ENCODE assay signal across 1 cellular context in genomic region chr2:134683561-134684112, GRCh38.
TF ChIP-seq lines count a peak whose summit lies in the region.

No MANE protein-coding gene starts in this region.

TF ChIP-seq in HepG2, 621 proteins besides CTCF, POLR2A, EP300 and RAD21 (continued from another document):
- TF ChIP-seq DZIP1 (CRISPR knock-in tag; IDR thresholded peaks at IDR 0.05) (no peak), MXI1 (IDR thresholded peaks at IDR 0.05; ENCODE audit: borderline replicate concordance, low read depth, low read length) (no peak), PHB2 (IDR thresholded peaks at IDR 0.05; ENCODE audit: partially characterized antibody) (no peak), RARA (CRISPR knock-in tag; IDR thresholded peaks at IDR 0.05) (peak; percentile 88), ATAD3A (CRISPR knock-in tag; IDR thresholded peaks at IDR 0.05) (no peak), KDM5A (IDR thresholded peaks at IDR 0.05; ENCODE audit: borderline replicate concordance, low read length) (no peak), ZMAT5 (CRISPR knock-in tag; IDR thresholded peaks at IDR 0.05; ENCODE audit: borderline replicate concordance, low read depth) (no peak), ZNF446 (CRISPR knock-in tag; IDR thresholded peaks at IDR 0.05) (no peak), SP1 (IDR thresholded peaks at IDR 0.05) (no peak), SP1 (CRISPR knock-in tag; IDR thresholded peaks at IDR 0.05) (no peak), ZNF124 (CRISPR knock-in tag; IDR thresholded peaks at IDR 0.05) (no peak), ZNF543 (CRISPR knock-in tag; IDR thresholded peaks at IDR 0.05) (no peak), ZNF557 (CRISPR knock-in tag; IDR thresholded peaks at IDR 0.05) (no peak), ATRX (CRISPR knock-in tag; IDR thresholded peaks at IDR 0.05; ENCODE audit: borderline replicate concordance) (no peak), BATF2 (CRISPR knock-in tag; IDR thresholded peaks at IDR 0.05) (no peak), FOXP1 (IDR thresholded peaks at IDR 0.05) (no peak), FOXP1 (CRISPR knock-in tag; IDR thresholded peaks at IDR 0.05) (peak; percentile 19; the same call in 1 of the 2 replicates), ZNF441 (CRISPR knock-in tag; IDR thresholded peaks at IDR 0.05; ENCODE audit: borderline replicate concordance) (no peak), CEBPB (IDR thresholded peaks at IDR 0.05; ENCODE audit: borderline replicate concordance, low read depth, low read length) (no peak), ARID3A (IDR thresholded peaks at IDR 0.05; ENCODE audit: low read depth, low read length) (no peak), TBL1XR1 (IDR thresholded peaks at IDR 0.05; ENCODE audit: borderline replicate concordance, low read length, partially characterized antibody) (peak; percentile 62), SKIL (CRISPR knock-in tag; IDR thresholded peaks at IDR 0.05; ENCODE audit: borderline replicate concordance) (no peak), HOXA7 (CRISPR knock-in tag; IDR thresholded peaks at IDR 0.05) (no peak)
